Comparison of ENCODE assay signal across 6 cellular contexts in the genomic region with DNA sequence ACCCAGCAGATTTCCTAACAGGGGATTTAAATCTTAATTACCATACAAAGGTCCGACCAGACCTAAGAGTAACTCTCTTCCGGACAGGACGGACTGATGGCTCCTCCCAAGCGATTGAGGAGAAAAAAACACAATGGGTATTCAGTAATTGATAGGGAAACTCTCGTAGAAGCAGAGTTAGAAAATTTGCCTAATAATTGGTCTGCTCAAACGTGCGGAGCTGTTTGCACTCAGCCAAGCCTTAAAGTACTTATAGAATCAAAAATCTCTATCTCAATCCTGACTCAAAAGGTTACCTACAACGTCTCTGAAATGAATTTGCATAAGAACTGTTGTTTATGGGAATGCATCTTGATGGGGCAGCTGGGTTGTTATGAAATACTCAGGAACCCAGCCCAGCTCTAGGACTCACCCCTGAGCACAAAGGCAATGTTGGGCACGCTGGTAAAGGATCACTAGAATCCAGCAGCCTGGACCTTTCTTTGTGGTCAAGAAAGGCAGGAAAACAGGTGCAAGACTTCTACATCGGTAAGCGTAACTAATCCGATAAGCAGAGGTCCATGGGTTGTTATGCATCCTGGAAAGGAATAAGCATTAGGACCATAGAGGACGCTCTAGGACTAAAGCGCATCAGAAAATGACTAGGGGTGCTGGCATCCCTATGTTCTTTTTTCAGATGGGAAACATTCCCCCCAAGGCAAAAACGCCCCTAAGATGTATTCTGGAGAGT. TPM values are rescaled to one million over a fixed set of nuclear protein-coding genes. Genes with fewer than 3 reads are reported as not detected.
A peak's percentile ranks its signal among the peaks of the same experiment; 100 is the strongest.
DNase-seq lines count a peak whose midpoint lies in the region; ATAC-seq, FAIRE-seq and TF ChIP-seq lines count a peak whose summit lies in the region.
"Not testable (repeated sequence)": the region's sequence is repeated elsewhere in the genome, so short reads cannot be mapped to it uniquely, and the experiment has no call there.

No MANE protein-coding gene starts in this region.

- H2BK15ac ChIP-seq in mesendoderm (replicated peaks; ENCODE audit: low read depth): not testable (repeated sequence)

- not testable (repeated sequence) for H3K79me1 ChIP-seq in mesendoderm (ENCODE audit: low read length)

- H2AK5ac ChIP-seq in mesendoderm (ENCODE audit: low read length): not testable (repeated sequence)

- TF ChIP-seq RAD21 in K562 (CRISPR knock-in tag; conservative IDR thresholded peaks at IDR 0.05 in 1 of 2, IDR thresholded peaks at IDR 0.05 in 1 of 2): not testable (repeated sequence)

- peak overlapping the region; percentile 98 for H3K27ac ChIP-seq in SJCRH30
- not testable (repeated sequence) for H3K27ac ChIP-seq in K562 (ENCODE audit: extremely low read depth, low read depth, low read length); mesendoderm (ENCODE audit: low read depth, low read length)

- in situ Hi-C loops in HAP-1 (cut with MboI; ENCODE audit: low sequenced_read_pairs); K562 (cut with MboI): not testable (repeated sequence)

- H3K56ac ChIP-seq in mesendoderm (ENCODE audit: low read length): not testable (repeated sequence)

- not testable (repeated sequence) for H4K8ac ChIP-seq in mesendoderm (ENCODE audit: low read depth, low read length)

- H3K27me3 ChIP-seq in HAP-1 (ENCODE audit: low read depth); SJCRH30; K562 (ENCODE audit: control insufficient read depth in 2 of 2, insufficient read depth in 2 of 2, low read length in 2 of 2); mesendoderm (ENCODE audit: insufficient read depth, low read length, poor library complexity): not testable (repeated sequence)

- not testable (repeated sequence) for TF ChIP-seq EP300 in K562 (IDR thresholded peaks at IDR 0.05; ENCODE audit: low read length)

- H2BK5ac ChIP-seq in mesendoderm (ENCODE audit: low read length): not testable (repeated sequence)

- H3K4me1 ChIP-seq in HAP-1; K562 (replicated peaks in 1 of 2; ENCODE audit: control insufficient read depth in 2 of 2, insufficient read depth in 2 of 2, low read length in 2 of 2); mesendoderm (ENCODE audit: control insufficient read depth, low read depth, low read length): not testable (repeated sequence)
- peaks cover 22% of the 10 kb centered on the region for H3K4me1 ChIP-seq in SJCRH30

- intact Hi-C loops in K562 (cut with micrococcal nuclease): not testable (repeated sequence)

- H3K23ac ChIP-seq in mesendoderm (ENCODE audit: low read length): not testable (repeated sequence)

- not testable (repeated sequence) for H3K4me2 ChIP-seq in K562 (ENCODE audit: insufficient read depth, low read length); mesendoderm (ENCODE audit: low read length)

- H2BK120ac ChIP-seq in mesendoderm (ENCODE audit: low read depth, low read length): not testable (repeated sequence)

- not testable (repeated sequence) for H3K18ac ChIP-seq in mesendoderm (ENCODE audit: low read length)

- H3K4ac ChIP-seq in mesendoderm (ENCODE audit: low read depth, low read length): not testable (repeated sequence)

- not testable (repeated sequence) for TF ChIP-seq POLR2A in K562 (conservative IDR thresholded peaks at IDR 0.05)

- not testable (repeated sequence) for H3K4me3 ChIP-seq in HAP-1; K562; mesendoderm (ENCODE audit: low read length)
- H3K4me3 ChIP-seq in SJCRH30: peak overlapping the region; percentile 58

- not testable (repeated sequence) for H3K9me3 ChIP-seq in HAP-1; SJCRH30 (replicated peaks); K562 (replicated peaks; ENCODE audit: control insufficient read depth, insufficient read depth, low read depth, low read length)

- POLR2A ChIA-PET in K562 (lab: Yijun Ruan, JAX): interaction anchor here (0.8 to 3.9 kb wide), 2 partner anchors 8 to 69 kb away, joined by 3 to 21 read pairs; partner anchors contain the start of gene RNF11

- not testable (repeated sequence) for TF ChIP-seq CTCF in K562 (IDR thresholded peaks at IDR 0.05 in 2 of 3, conservative IDR thresholded peaks at IDR 0.05 in 1 of 3; ENCODE audit: insufficient read depth in 2 of 3, low read depth in 1 of 3, low read length in 3 of 3)

- H2AFZ ChIP-seq in K562 (ENCODE audit: low read depth, low read length): peak overlapping the region; percentile 42; the same call in 1 of the 2 replicates

- H3K9ac ChIP-seq in K562 (ENCODE audit: insufficient read depth in 1 of 2, low read depth in 2 of 2, low read length in 2 of 2); mesendoderm (ENCODE audit: low read length): not testable (repeated sequence)

- not testable (repeated sequence) for ATAC-seq in K562

- FAIRE-seq in K562 (lab: Jason Lieb, UNC): not testable (repeated sequence)

- CTCF ChIA-PET in K562 (lab: Yijun Ruan, JAX; ENCODE audit: low intra/inter-chr PET ratio): interaction anchor here (0.6 kb wide), 1 partner anchor 10 kb away, joined by 4 read pairs; no protein-coding TSS in a partner anchor

- 44% methylated on average over 15 of the region's 15 CpGs for WGBS in K562 (ENCODE audit: insufficient coverage, low coverage, missing lambda C conversion rate)
- no CpG with 5 or more reads among the region's 15 CpGs for WGBS in mesendoderm (ENCODE audit: extremely low coverage, insufficient coverage, low lambda C conversion rate)

- not testable (repeated sequence) for BruUV-seq in K562 (replicated peaks; lab: Mats Ljungman, UMichigan)

- not testable (repeated sequence) for H4K5ac ChIP-seq in mesendoderm (ENCODE audit: low read length)

- not testable (repeated sequence) for H3K9me1 ChIP-seq in K562 (ENCODE audit: control insufficient read depth, insufficient read depth, low read length)

- not testable (repeated sequence) for H4K20me1 ChIP-seq in K562 (replicated peaks; ENCODE audit: control insufficient read depth, insufficient read depth, low read length)

- DNase-seq in HAP-1 (ENCODE audit: low spot score in 2 of 2) (peak; percentile 43 to 80), NCI-H526 (lab: John Stamatoyannopoulos, UW) (peak; percentile 57 to 61), NCI-H82 (lab: John Stamatoyannopoulos, UW) (peak; percentile 62), SJCRH30 (peak; percentile 91 to 98), mesendoderm (peak; percentile 28)
- not testable (repeated sequence) for DNase-seq in K562 (ENCODE audit: extremely low read depth in 1 of 4, low spot score in 3 of 4)

- not testable (repeated sequence) for H3K36me3 ChIP-seq in HAP-1 (replicated peaks); SJCRH30; K562 (ENCODE audit: control insufficient read depth, insufficient read depth, low read length); mesendoderm (ENCODE audit: control insufficient read depth, insufficient read depth, low read length)

- not testable (repeated sequence) for H3K79me2 ChIP-seq in K562 (ENCODE audit: control insufficient read depth, insufficient read depth, low read length); mesendoderm (ENCODE audit: control insufficient read depth, insufficient read depth, low read length)

RNA-seq across cellular contexts. Expression of gene RNF11, which starts 8.7 kb away (rescaled TPM):
- 145 and 160 TPM in 2 replicates for total RNA-seq in SJCRH30 (2014; rRNA removed; shearing (Covaris generic))
- 16.1 and 30.6 TPM in 2 replicates for total RNA-seq in K562 (2011; cell fraction: chromatin; rRNA removed; ENCODE audit: low replicate concordance)
- total RNA-seq in K562 (2011; cell fraction: nucleolus; rRNA removed): 7.5 and 10.5 TPM in 2 replicates
- 14.1 and 21.9 TPM in 2 replicates for total RNA-seq in K562 (2011; cell fraction: nucleoplasm; rRNA removed)
- total RNA-seq in K562 (2014; rRNA removed) (24.7 and 37.3 TPM in 2 replicates), K562 (2014; rRNA removed; fragmentation: Illumina TruSeq; extraction: Trizol) (29.5 and 30.1 TPM in 2 replicates), K562 (2015; rRNA removed; fragmentation: Illumina TruSeq; extraction: Trizol) (20.3 and 20.6 TPM in 2 replicates), K562 (2021) (19.9 and 23.1 TPM in 2 replicates)
- polyA plus RNA-seq in K562 (2011; rRNA removed) (23.1 and 34.3 TPM in 2 replicates), K562 (2014; fragmentation: Illumina TruSeq; extraction: Trizol) (25.8 and 27.2 TPM in 2 replicates), K562 (2014; fragmentation: Nextera tagmentation; extraction: Ambion mirVana) (1 to 10 TPM; 5.7 to 6.1 TPM), K562 (2014; rRNA removed) (22.1 and 22.2 TPM in 2 replicates)
- 22.7 and 34.7 TPM in 2 replicates for polyA plus RNA-seq in K562 (2011; cell fraction: cytosol; rRNA removed)
- polyA plus RNA-seq in K562 (2011; cell fraction: nucleus; rRNA removed): 19.5 and 25.7 TPM in 2 replicates
- 18.4 and 29.0 TPM in 2 replicates for polyA plus RNA-seq in K562 (2012)
- 61.8 and 65.2 TPM in 2 replicates for polyA minus RNA-seq in K562 (2011; rRNA and poly(A)+ RNA removed)
- 19.0 and 20.3 TPM in 2 replicates for polyA minus RNA-seq in K562 (2011; cell fraction: cytosol; rRNA and poly(A)+ RNA removed)
- 3.5 and 11.7 TPM in 2 replicates for polyA minus RNA-seq in K562 (2011; cell fraction: nucleus; rRNA and poly(A)+ RNA removed)
- 52.5 TPM for polyA plus RNA-seq in mesendoderm (2013, experiment 1 of 2)
- 53.1 TPM for polyA plus RNA-seq in mesendoderm (2013, experiment 2 of 2)
